11 cellular contexts compared by ENCODE assay signal in the genomic region with DNA sequence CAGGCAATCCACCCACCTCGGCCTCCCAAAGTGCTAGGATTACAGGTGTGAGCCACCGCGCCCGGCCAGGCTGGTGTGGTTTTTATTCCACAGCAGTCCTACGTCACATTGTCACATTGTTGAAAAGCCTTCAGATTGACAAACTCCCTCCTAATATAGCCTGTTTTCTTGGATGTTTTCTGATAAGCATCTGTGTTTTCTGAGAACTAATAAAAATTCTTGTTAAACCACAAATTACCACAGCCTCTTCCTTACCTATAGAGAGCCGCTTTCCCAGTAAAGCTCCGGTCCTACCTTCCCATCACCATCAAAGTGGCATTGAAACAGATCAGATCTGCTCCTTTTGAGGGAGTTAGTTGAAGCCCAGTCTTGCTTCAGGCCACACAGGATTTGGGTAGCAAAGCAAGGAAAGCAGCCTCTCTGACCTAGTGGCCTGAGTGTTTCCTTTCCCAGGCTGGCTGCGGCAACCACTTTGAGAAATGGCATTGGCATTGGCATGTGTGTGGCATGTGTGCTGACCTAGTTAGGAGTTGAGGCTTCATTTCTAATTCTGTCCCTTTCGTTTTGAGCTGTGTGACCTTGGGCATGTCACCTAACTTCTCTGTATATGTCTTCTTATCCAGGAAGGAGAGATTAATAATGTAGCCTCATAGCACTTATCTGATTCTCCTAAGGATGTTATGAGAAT. TPM values are rescaled to one million over a fixed set of nuclear protein-coding genes. Genes with fewer than 3 reads are reported as not detected.
A peak's percentile ranks its signal among the peaks of the same experiment; 100 is the strongest.
DNase-seq lines count a peak whose midpoint lies in the region; ATAC-seq and TF ChIP-seq lines count a peak whose summit lies in the region.
"Had no signal": no experiment of that assay in that cellular context is flagged by ENCODE, and none has a peak within 500 bp of the region (broad histone marks: within the 10 kb centered on the region; RNA-seq: fewer than 3 reads in every experiment).

No MANE protein-coding gene starts in this region.

- H3K4me1 Mint-ChIP-seq in mesothelial cell of epicardium, result peaks cover 71% of the 10 kb centered on the region

- H3K36me3 ChIP-seq in ascending aorta (no peaks in the 10 kb centered on the region), tibial artery (no peaks in the 10 kb centered on the region)

- intact Hi-C loops in ascending aorta (cut with DNase I), result no loop called here
- intact Hi-C loops in tibial artery (cut with DNase I; ENCODE audit: low total_unique reads), result no loop called here

- no peak overlapping the region for H3K4me3 Mint-ChIP-seq in mesothelial cell of epicardium
- H3K4me3 Mint-ChIP-seq: CD8-positive, alpha-beta memory T cell had no signal

- DNase-seq in M059J (ENCODE audit: low read depth) (peak; percentile 81), ascending aorta (ENCODE audit: low spot score in 2 of 2) (no peak), mesothelial cell of epicardium (ENCODE audit: low spot score in 2 of 2, unreplicated experiment in 2 of 2) (no peak), tibial artery (no peak), COR-L47 (lab: John Stamatoyannopoulos, UW) (no peak), NCI-H1694 (lab: John Stamatoyannopoulos, UW) (no peak)
- DNase-seq: CD8-positive, alpha-beta memory T cell; glutamatergic neuron; NCI-H226; stimulated activated CD4-positive, alpha-beta T cell treated with anti-CD3 and anti-CD28 coated beads, Interleukin-4, amount 100 ng/mL, for 24 hours had no signal

- no peaks in the 10 kb centered on the region for H3K27me3 Mint-ChIP-seq in mesothelial cell of epicardium (ENCODE audit: low read depth)

- TF ChIP-seq CTCF in ascending aorta (IDR thresholded peaks at IDR 0.05), result no peak
- TF ChIP-seq CTCF in mesothelial cell of epicardium (IDR thresholded peaks at IDR 0.05; ENCODE audit: unreplicated experiment), result no peak
- no peak for TF ChIP-seq CTCF in tibial artery (IDR thresholded peaks at IDR 0.05)

- H3K27ac ChIP-seq in ascending aorta (peak overlapping the region; percentile 82 to 93), tibial artery (peak overlapping the region; percentile 79 to 83)

- H3K4me3 ChIP-seq in ascending aorta (no peak overlapping the region), tibial artery (no peak overlapping the region)

- H3K4me1 ChIP-seq in ascending aorta, result peaks cover 12 to 20% of the 10 kb centered on the region in 2 donors
- H3K4me1 ChIP-seq in tibial artery, result peaks cover 0 to 71% (median 35%) of the 10 kb centered on the region in 4 donors

- H3K36me3 Mint-ChIP-seq in mesothelial cell of epicardium, result peaks cover 3% of the 10 kb centered on the region
- H3K36me3 Mint-ChIP-seq: CD8-positive, alpha-beta memory T cell had no signal

- H3K27me3 ChIP-seq in ascending aorta (no peaks in the 10 kb centered on the region), tibial artery (no peaks in the 10 kb centered on the region)

- H3K9me3 ChIP-seq in ascending aorta, result no peaks in the 10 kb centered on the region
- H3K9me3 ChIP-seq in tibial artery, result no peaks in the 10 kb centered on the region

- ATAC-seq in GM18861 (IDR thresholded peaks at IDR 0.05; ENCODE audit: unreplicated experiment), result no peak

- peak overlapping the region; percentile 96 for H3K27ac Mint-ChIP-seq in mesothelial cell of epicardium

- H3K9me3 Mint-ChIP-seq in mesothelial cell of epicardium, result peaks cover 4% of the 10 kb centered on the region
- H3K9me3 Mint-ChIP-seq: CD8-positive, alpha-beta memory T cell had no signal

RNA-seq across cellular contexts. Expression of a gene that starts 1.7 kb away (rescaled TPM):
- total RNA-seq in M059J (2014; rRNA removed; shearing (Covaris generic)), result 57.9 and 83.1 TPM in 2 replicates
- total RNA-seq in ascending aorta (84.7 TPM), mesothelial cell of epicardium (50.4 to 59.1 TPM (median 51.6 TPM) in 3 replicates)

RNA-seq across cellular contexts. Expression of a gene that starts 58.9 kb away (rescaled TPM):
- 116 and 136 TPM in 2 replicates for total RNA-seq in M059J (2014; rRNA removed; shearing (Covaris generic))
- 78.1 TPM for total RNA-seq in ascending aorta
- total RNA-seq in mesothelial cell of epicardium, result 42.0 to 45.0 TPM (median 42.9 TPM) in 3 replicates
